Comparison of ENCODE assay signal across 1 cellular context in genomic region chr9:35710818-35711500, GRCh38.
TF ChIP-seq lines count a peak whose summit lies in the region.

No MANE protein-coding gene starts in this region.

TF ChIP-seq in IMR-90, 13 proteins besides CTCF, POLR2A, EP300 and RAD21:
- TF ChIP-seq MAFK (IDR thresholded peaks at IDR 0.05; ENCODE audit: low read depth, low read length) (no peak), CEBPB (IDR thresholded peaks at IDR 0.05; ENCODE audit: low read depth, low read length) (no peak), RCOR1 (IDR thresholded peaks at IDR 0.05; ENCODE audit: insufficient replicate concordance, low read length) (no peak), MAZ (IDR thresholded peaks at IDR 0.05; ENCODE audit: borderline replicate concordance, low read depth, low read length) (no peak), NFE2L2 (IDR thresholded peaks at IDR 0.05; ENCODE audit: low read depth, low read length) (no peak), ELK1 (IDR thresholded peaks at IDR 0.05; ENCODE audit: borderline replicate concordance, low read depth, low read length) (no peak), BHLHE40 (IDR thresholded peaks at IDR 0.05; ENCODE audit: low read depth, low read length) (no peak), CHD1 (IDR thresholded peaks at IDR 0.05; ENCODE audit: low read depth, low read length) (no peak), RFX5 (IDR thresholded peaks at IDR 0.05; ENCODE audit: low read depth, low read length) (no peak), SMC3 (IDR thresholded peaks at IDR 0.05; ENCODE audit: low read depth, low read length) (no peak), FOS (IDR thresholded peaks at IDR 0.05; ENCODE audit: low read depth, low read length) (no peak), USF2 (IDR thresholded peaks at IDR 0.05; ENCODE audit: low read depth, low read length) (no peak), MXI1 (IDR thresholded peaks at IDR 0.05; ENCODE audit: borderline replicate concordance, low read depth, low read length) (no peak)
